Comparison of ENCODE assay signal across 10 cellular contexts in genomic region chr1:198234511-198235251, GRCh38.
DNase-seq lines count a peak whose midpoint lies in the region; ATAC-seq, FAIRE-seq and TF ChIP-seq lines count a peak whose summit lies in the region.
"Had no signal": no experiment of that assay in that cellular context is flagged by ENCODE, and none has a peak within 500 bp of the region (broad histone marks: within the 10 kb centered on the region; RNA-seq: fewer than 3 reads in every experiment).

No MANE protein-coding gene starts in this region.

- dilution Hi-C loops in mammary epithelial cell (cut with HindIII; ENCODE audit: low sequenced_read_pairs) = no loop called here

- H2AK5ac ChIP-seq in mesendoderm (ENCODE audit: low read length) = no peak overlapping the region

- H4K5ac ChIP-seq in mesendoderm (ENCODE audit: low read length) = no peak overlapping the region

- peak overlapping the region; percentile 37 to 52 (median 45) for H3K4me3 ChIP-seq in mammary epithelial cell (replicated peaks in 1 of 3; ENCODE audit: insufficient read depth in 1 of 3, low read depth in 2 of 3, low read length in 3 of 3)
- no peak overlapping the region for H3K4me3 ChIP-seq in mesendoderm (ENCODE audit: low read length)
- H3K4me3 ChIP-seq: ovary had no signal

- H3K27me3 ChIP-seq in mammary epithelial cell (ENCODE audit: insufficient read depth, low read length) (no peaks in the 10 kb centered on the region), mesendoderm (ENCODE audit: insufficient read depth, low read length, poor library complexity) (peaks cover 2% of the 10 kb centered on the region)
- H3K27me3 ChIP-seq: ovary had no signal

- H3K23ac ChIP-seq in mesendoderm (ENCODE audit: low read length) = no peak overlapping the region

- TF ChIP-seq CTCF in D721Med (IDR thresholded peaks at IDR 0.05; ENCODE audit: insufficient read depth, missing control alignments) (no peak), mammary epithelial cell (conservative IDR thresholded peaks at IDR 0.05 in 1 of 2, IDR thresholded peaks at IDR 0.05 in 1 of 2; ENCODE audit: extremely low read depth in 1 of 2, insufficient read depth in 1 of 2, low read depth in 1 of 2, low read length in 2 of 2) (no peak)

- peak overlapping the region; percentile 69 for H3K27ac ChIP-seq in mammary epithelial cell (ENCODE audit: insufficient read depth, low read depth, low read length)
- H3K27ac ChIP-seq in mesendoderm (ENCODE audit: low read depth, low read length) = no peak overlapping the region

- no TSS peak for BruUV-seq in mammary epithelial cell (replicated peaks; lab: Mats Ljungman, UMichigan)

- WGBS in mammary epithelial cell (ENCODE audit: low coverage, missing lambda C conversion rate) = 3% methylated on average over 5 of the region's 5 CpGs
- WGBS in mesendoderm (ENCODE audit: extremely low coverage, insufficient coverage, low lambda C conversion rate) = no CpG with 5 or more reads among the region's 5 CpGs

- H3K4me1 ChIP-seq in mammary epithelial cell (ENCODE audit: insufficient read depth, low read length) = peaks cover 23% of the 10 kb centered on the region
- H3K4me1 ChIP-seq in mesendoderm (ENCODE audit: control insufficient read depth, low read depth, low read length) = peaks cover 5% of the 10 kb centered on the region

- H3K79me1 ChIP-seq in mesendoderm (ENCODE audit: low read length) = no peaks in the 10 kb centered on the region

- H4K8ac ChIP-seq in mesendoderm (ENCODE audit: low read depth, low read length) = no peak overlapping the region

- H3K9me3 ChIP-seq in mammary epithelial cell (replicated peaks; ENCODE audit: insufficient read depth, low read length) = peaks cover 3% of the 10 kb centered on the region
- H3K9me3 ChIP-seq: ovary had no signal

- peak overlapping the region; percentile 85 for H2BK15ac ChIP-seq in mesendoderm (replicated peaks; ENCODE audit: low read depth)

- peak overlapping the region; percentile 30 for H3K56ac ChIP-seq in mesendoderm (ENCODE audit: low read length)

- H3K9ac ChIP-seq in mammary epithelial cell (ENCODE audit: insufficient read depth, low read length) (peak overlapping the region; percentile 67), mesendoderm (ENCODE audit: low read length) (no peak overlapping the region)

- H3K79me2 ChIP-seq in mammary epithelial cell (ENCODE audit: insufficient read depth, low read length) = peaks cover 77% of the 10 kb centered on the region
- H3K79me2 ChIP-seq in mesendoderm (ENCODE audit: control insufficient read depth, insufficient read depth, low read length) = no peaks in the 10 kb centered on the region

- peak overlapping the region; percentile 79 for H2AFZ ChIP-seq in mammary epithelial cell (ENCODE audit: low read depth, low read length)

- CTCF ChIA-PET in mammary epithelial cell (lab: Charles Lee; ENCODE audit: low non-redundant PET) = no interaction called here

- H3K36me3 ChIP-seq in mammary epithelial cell (ENCODE audit: insufficient read depth, low read length) (peaks cover 1% of the 10 kb centered on the region), mesendoderm (ENCODE audit: control insufficient read depth, insufficient read depth, low read length) (no peaks in the 10 kb centered on the region)
- H3K36me3 ChIP-seq: ovary had no signal

- no peak overlapping the region for H3K18ac ChIP-seq in mesendoderm (ENCODE audit: low read length)

- H3K4me2 ChIP-seq in mammary epithelial cell (ENCODE audit: insufficient read depth, low read depth, low read length) = peak overlapping the region; percentile 82
- H3K4me2 ChIP-seq in mesendoderm (ENCODE audit: low read length) = no peak overlapping the region

- in situ Hi-C loops in mammary epithelial cell (cut with MboI; ENCODE audit: low sequenced_read_pairs in 2 of 2) = no loop called here

- no peaks in the 10 kb centered on the region for H4K20me1 ChIP-seq in mammary epithelial cell (ENCODE audit: insufficient read depth, low read length)

- no peak overlapping the region for H2BK5ac ChIP-seq in mesendoderm (ENCODE audit: low read length)

- no peak for DNase-seq in D721Med (ENCODE audit: insufficient read length, low spot score)
- DNase-seq in mammary epithelial cell = peak; percentile 57
- peak; percentile 83 for DNase-seq in mesendoderm
- no peak for DNase-seq in NCI-H2029 (lab: John Stamatoyannopoulos, UW)
- no peak for DNase-seq in hepatic stellate cell (ENCODE audit: low spot score)
- DNase-seq in RKO (ENCODE audit: low spot score) = no peak
- DNase-seq: activated CD4-positive, CD25-positive, alpha-beta regulatory T cell treated with anti-CD3 and anti-CD28 coated beads, Interleukin-2, amount 50 U/mL, for 72 hours; ovary had no signal

- intact Hi-C loops in mammary epithelial cell (cut with micrococcal nuclease) = no loop called here

- no peak overlapping the region for H2BK120ac ChIP-seq in mesendoderm (ENCODE audit: low read depth, low read length)

- peak; percentile 96 for FAIRE-seq in D721Med (lab: Jason Lieb, UNC)

- ATAC-seq in HG02970 (IDR thresholded peaks at IDR 0.05; ENCODE audit: low FRiP score, unreplicated experiment) = peak; percentile 45
- ATAC-seq in GM19455 (IDR thresholded peaks at IDR 0.05; ENCODE audit: unreplicated experiment) = no peak

- H3K4ac ChIP-seq in mesendoderm (ENCODE audit: low read depth, low read length) = no peak overlapping the region

Comparison
In these comparisons a context has a peak if more than half of its experiments do, and no peak if none do; other contexts are left out.
1. DNase-seq: peak in mammary epithelial cell (single experiment) and mesendoderm (single experiment); none in D721Med (single experiment), NCI-H2029 (single experiment), hepatic stellate cell (single experiment) and RKO (single experiment).